19 cellular contexts compared by ENCODE assay signal in the genomic region with DNA sequence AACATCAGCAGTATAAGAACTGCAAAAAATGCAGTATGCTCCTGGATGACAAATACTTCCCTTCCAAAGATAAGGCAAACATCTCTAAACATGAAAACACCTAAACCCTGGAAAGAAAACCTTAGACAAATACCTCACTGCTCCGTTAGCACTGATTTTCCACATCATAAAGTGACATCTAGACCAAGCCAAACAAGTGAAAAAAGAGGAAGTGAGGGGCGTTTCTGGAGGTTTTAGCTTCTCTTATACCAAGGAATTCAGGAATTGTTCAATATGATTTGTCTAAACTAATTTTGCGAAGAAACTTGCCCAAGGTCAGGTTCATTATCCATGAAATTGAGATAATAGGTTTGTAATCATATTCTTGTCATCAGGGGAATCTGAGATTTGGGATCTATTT.
"Had no signal": no experiment of that assay in that cellular context is flagged by ENCODE, and none has a peak within 500 bp of the region (broad histone marks: within the 10 kb centered on the region; RNA-seq: fewer than 3 reads in every experiment).

No MANE protein-coding gene starts in this region.

- H3K27ac ChIP-seq: RWPE1 had no signal

- DNase-seq: IMR-90, MV-4-11, NCI-H1092 treated with DMSO at 0.1 percent for 48 hours, NCI-H1436, NCI-H187, NCI-H2029, NCI-H2081 treated with DMSO at 0.1 percent for 48 hours, NCI-H2171, NCI-H226, NCI-H446, NCI-H510A, NCI-H524 treated with DMSO at 0.1 percent for 48 hours, NCI-H69, NCI-H774, PC-3, SHP77, SK-N-SH, T-helper 1 cell had no signal
